Comparison of ENCODE assay signal across 14 cellular contexts in genomic region chr18:63213331-63213900, GRCh38.
DNase-seq lines count a peak whose midpoint lies in the region; ATAC-seq, FAIRE-seq and TF ChIP-seq lines count a peak whose summit lies in the region.
"Had no signal": no experiment of that assay in that cellular context is flagged by ENCODE, and none has a peak within 500 bp of the region (broad histone marks: within the 10 kb centered on the region; RNA-seq: fewer than 3 reads in every experiment).

No MANE protein-coding gene starts in this region.

- H3K9ac ChIP-seq in SK-N-MC (ENCODE audit: insufficient read length) (no peak overlapping the region), GM12878 (ENCODE audit: control insufficient read depth, insufficient read depth, low read length) (peak overlapping the region; percentile 30; the same call in 1 of the 2 replicates), PC-3 (ENCODE audit: low read length) (no peak overlapping the region)

- DNase-seq in activated CD4-positive, alpha-beta T cell treated with anti-CD3 and anti-CD28 coated beads for 4 hours = peak; percentile 40 to 45
- no peak for DNase-seq in activated CD4-positive, alpha-beta T cell treated with anti-CD3 and anti-CD28 coated beads, Interleukin-2, amount 50 U/mL, for 48 hours
- DNase-seq in SK-N-MC (ENCODE audit: low read depth, low spot score) (no peak), GM12878 (ENCODE audit: low read depth, low spot score) (no peak), kidney tubule cell (ENCODE audit: low spot score) (no peak), PC-3 (no peak), SKM-1 treated with dmso at 0.1 percent for 144 hours (lab: John Stamatoyannopoulos, UW; ENCODE audit: unreplicated experiment) (no peak)
- DNase-seq in stimulated activated naive B cell treated with anti-CD40 and anti-IgM and Interleukin-4, amounts not matched to agents 10 μg/mL and 1 μg/mL and 100 μg/mL, for 72 hours = no peak
- DNase-seq: left ventricle myocardium inferior, NCI-H1417, WERI-Rb-1 had no signal

- H3K79me2 ChIP-seq in GM12878 (ENCODE audit: control insufficient read depth, insufficient read depth, low read length) (peaks cover 88% of the 10 kb centered on the region), PC-3 (ENCODE audit: low read length) (no peaks in the 10 kb centered on the region)

- H3K36me3 ChIP-seq in SK-N-MC (ENCODE audit: insufficient read depth, low read length) (no peaks in the 10 kb centered on the region), GM12878 (ENCODE audit: control insufficient read depth in 2 of 2, insufficient read depth in 2 of 2, low read length in 1 of 2) (peaks cover 3 to 5% of the 10 kb centered on the region in 2 experiments; a peak in 2 of 4 replicates), PC-3 (ENCODE audit: low read depth, low read length) (no peaks in the 10 kb centered on the region)
- H3K36me3 ChIP-seq: left ventricle myocardium inferior, WERI-Rb-1 had no signal

- H4K20me1 ChIP-seq in GM12878 (ENCODE audit: control insufficient read depth, insufficient read depth) (no peaks in the 10 kb centered on the region), PC-3 (ENCODE audit: low read length) (no peaks in the 10 kb centered on the region)

- no peak overlapping the region for H3K4me3 Mint-ChIP-seq in stimulated activated naive B cell treated with anti-CD40 and anti-IgM and Interleukin-4, amounts not matched to agents 10 μg/mL and 1 μg/mL and 100 μg/mL, for 72 hours
- H3K4me3 Mint-ChIP-seq: brain had no signal

- RAD21 ChIA-PET in GM12878 (lab: Charles Lee; ENCODE audit: unreplicated experiment) = interaction anchor here (1.0 to 1.9 kb wide), 2 partner anchors 8 to 55 kb away, joined by 3 to 6 read pairs; no protein-coding TSS in a partner anchor

- H3K9me3 Mint-ChIP-seq in stimulated activated naive B cell treated with anti-CD40 and anti-IgM and Interleukin-4, amounts not matched to agents 10 μg/mL and 1 μg/mL and 100 μg/mL, for 72 hours = peaks cover 2 to 3% of the 10 kb centered on the region in 2 donors

- H3F3A ChIP-seq in PC-3 (ENCODE audit: low read length, unreplicated experiment) = no peaks in the 10 kb centered on the region

- SMC1A ChIA-PET in GM12878 (lab: Charles Lee; ENCODE audit: uncharacterized antibody, unreplicated experiment) = interaction anchor here (1.1 to 1.6 kb wide), 4 partner anchors 13 to 53 kb away, joined by 3 to 6 read pairs (median 4); no protein-coding TSS in a partner anchor

- H3K36me3 Mint-ChIP-seq in stimulated activated naive B cell treated with anti-CD40 and anti-IgM and Interleukin-4, amounts not matched to agents 10 μg/mL and 1 μg/mL and 100 μg/mL, for 72 hours = peaks cover 41 to 64% of the 10 kb centered on the region in 2 donors

- intact Hi-C loops in GM12878 (cut with micrococcal nuclease; ENCODE audit: unreplicated experiment) (no loop called here), PC-3 (cut with micrococcal nuclease) (no loop called here)

- TF ChIP-seq EP300 in GM12878 (IDR thresholded peaks at IDR 0.05; ENCODE audit: borderline replicate concordance in 1 of 2, control insufficient read depth in 1 of 2, low read depth in 2 of 2, low read length in 2 of 2) = no peak

- H3K4me1 ChIP-seq in GM12878 (ENCODE audit: control insufficient read depth, insufficient read depth, low read length) = peaks cover 60% of the 10 kb centered on the region
- H3K4me1 ChIP-seq in PC-3 (ENCODE audit: insufficient read depth, low read length) = no peaks in the 10 kb centered on the region

- no peak for TF ChIP-seq POLR2A in GM12878 (IDR thresholded peaks at IDR 0.05; ENCODE audit: low read depth, low read length)

- no peaks in the 10 kb centered on the region for H3K27me3 ChIP-seq in GM12878 (replicated peaks in 1 of 2; ENCODE audit: control insufficient read depth in 2 of 2, insufficient read depth in 2 of 2, low read length in 1 of 2)
- H3K27me3 ChIP-seq in PC-3 (ENCODE audit: low read length) = peaks cover 15% of the 10 kb centered on the region

- H3K4me3 ChIP-seq in SK-N-MC (no peak overlapping the region), GM12878 (0 out of 2 replicates have a peak overlapping the region, but pooled peaks have one; percentile 1), PC-3 (ENCODE audit: low read length) (no peak overlapping the region)
- H3K4me3 ChIP-seq: left ventricle myocardium inferior had no signal

- POLR2A ChIA-PET in GM12878 (lab: Charles Lee) (interaction anchor here (0.7 kb wide), 1 partner anchor 20 kb away, joined by 4 read pairs; no protein-coding TSS in a partner anchor), PC-3 (lab: Charles Lee; ENCODE audit: unreplicated experiment) (no interaction called here)

- H3K9me2 ChIP-seq in PC-3 (replicated peaks; ENCODE audit: low read length) = no peaks in the 10 kb centered on the region

- H3K27me3 Mint-ChIP-seq in stimulated activated naive B cell treated with anti-CD40 and anti-IgM and Interleukin-4, amounts not matched to agents 10 μg/mL and 1 μg/mL and 100 μg/mL, for 72 hours = no peaks in the 10 kb centered on the region
- H3K27me3 Mint-ChIP-seq: brain had no signal

- no peak for TF ChIP-seq RAD21 in GM12878 (IDR thresholded peaks at IDR 0.05; ENCODE audit: insufficient read depth, low read depth, low read length)

- H3K4me2 ChIP-seq in GM12878 (ENCODE audit: control insufficient read depth, insufficient read depth) (peak overlapping the region; percentile 30), PC-3 (ENCODE audit: low read length) (no peak overlapping the region)

- CTCF ChIA-PET in GM12878 (lab: Yijun Ruan, JAX) = interaction anchor here (1.2 to 1.3 kb wide), 3 partner anchors 13 to 21 kb away, joined by 3 read pairs; no protein-coding TSS in a partner anchor
- CTCF ChIA-PET in PC-3 (lab: Charles Lee) = no interaction called here

- H3K9me3 ChIP-seq in SK-N-MC (ENCODE audit: low read depth, low read length) = no peaks in the 10 kb centered on the region
- no peaks in the 10 kb centered on the region; the same call in 2 of the 3 replicates for H3K9me3 ChIP-seq in GM12878 (replicated peaks; ENCODE audit: control insufficient read depth, insufficient read depth, low read length)
- no peaks in the 10 kb centered on the region for H3K9me3 ChIP-seq in PC-3 (ENCODE audit: low read length)
- H3K9me3 ChIP-seq: left ventricle myocardium inferior had no signal

- TF ChIP-seq CTCF in GM12878 (IDR thresholded peaks at IDR 0.05 in 2 of 3, conservative IDR thresholded peaks at IDR 0.05 in 1 of 3; ENCODE audit: control insufficient read depth in 2 of 3, extremely low read depth in 1 of 3, insufficient read depth in 1 of 3, low read depth in 3 of 3, low read length in 3 of 3) (no peak), PC-3 (conservative IDR thresholded peaks at IDR 0.05; ENCODE audit: low read depth, low read length) (no peak)

- H3K27ac Mint-ChIP-seq in stimulated activated naive B cell treated with anti-CD40 and anti-IgM and Interleukin-4, amounts not matched to agents 10 μg/mL and 1 μg/mL and 100 μg/mL, for 72 hours = peak overlapping the region; percentile 38

- FAIRE-seq in GM12878 (lab: Jason Lieb, UNC) = no peak
- FAIRE-seq: G401.6 had no signal

- BruUV-seq in GM12878 (replicated peaks; lab: Mats Ljungman, UMichigan) = no TSS peak
- no TSS peak for BruUV-seq in PC-3 (replicated peaks; lab: Mats Ljungman, UMichigan)

- H3K4me1 Mint-ChIP-seq in stimulated activated naive B cell treated with anti-CD40 and anti-IgM and Interleukin-4, amounts not matched to agents 10 μg/mL and 1 μg/mL and 100 μg/mL, for 72 hours = peaks cover 56 to 85% of the 10 kb centered on the region in 2 donors

- H2AFZ ChIP-seq in GM12878 (ENCODE audit: control insufficient read depth, low read depth, low read length) (no peak overlapping the region), PC-3 (ENCODE audit: low read length) (no peak overlapping the region)

- ATAC-seq in GM12878 (peak; percentile 16), PC-3 (no peak)
- ATAC-seq in stimulated activated naive B cell treated with anti-CD40 and anti-IgM and Interleukin-4, amounts not matched to agents 10 μg/mL and 1 μg/mL and 100 μg/mL, for 72 hours (replicated peaks) = peak in 1 of 2 donors; percentile 57
- ATAC-seq: Panc1 had no signal

- peak overlapping the region; percentile 19; the same call in 1 of the 2 replicates for H3K27ac ChIP-seq in SK-N-MC
- H3K27ac ChIP-seq in GM12878 (ENCODE audit: control insufficient read depth, insufficient read depth) = peak overlapping the region; percentile 59
- H3K27ac ChIP-seq in PC-3 (ENCODE audit: low read length) = no peak overlapping the region
- H3K27ac ChIP-seq: left ventricle myocardium inferior, WERI-Rb-1 had no signal

- in situ Hi-C loops in GM12878 (cut with MboI) = no loop called here

- WGBS in GM12878 (ENCODE audit: insufficient coverage, insufficient replicate concordance, low lambda C conversion rate, missing lambda C conversion rate) = 47% methylated on average over 6 of the region's 6 CpGs

TF ChIP-seq in GM12878, 131 proteins besides CTCF, POLR2A, EP300 and RAD21 (continues in another document):
- no peak for TF ChIP-seq SUZ12 (IDR thresholded peaks at IDR 0.05; ENCODE audit: unreplicated experiment)
- TF ChIP-seq ZZZ3 (IDR thresholded peaks at IDR 0.05; ENCODE audit: control insufficient read depth, insufficient read length, low read depth) = no peak
- peak; percentile 94 for TF ChIP-seq RUNX3 (IDR thresholded peaks at IDR 0.05; ENCODE audit: low read length)
- TF ChIP-seq KAT2A (conservative IDR thresholded peaks at IDR 0.05; ENCODE audit: control insufficient read depth, low read depth, low read length) = no peak
- no peak for TF ChIP-seq MLLT1 (IDR thresholded peaks at IDR 0.05)

Comparison
In these comparisons a context has a peak if more than half of its experiments do, and no peak if none do; other contexts are left out.
1. DNase-seq: peak in activated CD4-positive, alpha-beta T cell treated with anti-CD3 and anti-CD28 coated beads for 4 hours (2 of 2); none in activated CD4-positive, alpha-beta T cell treated with anti-CD3 and anti-CD28 coated beads, Interleukin-2, amount 50 U/mL, for 48 hours (0 of 2), SK-N-MC (single experiment), GM12878 (single experiment), stimulated activated naive B cell treated with anti-CD40 and anti-IgM and Interleukin-4, amounts not matched to agents 10 μg/mL and 1 μg/mL and 100 μg/mL, for 72 hours (single experiment), kidney tubule cell (single experiment), PC-3 (single experiment) and SKM-1 treated with dmso at 0.1 percent for 144 hours (single experiment).